Comparison of ENCODE assay signal across 20 cellular contexts in genomic region chr18:78766651-78767533, GRCh38.
"Had no signal": no experiment of that assay in that cellular context is flagged by ENCODE, and none has a peak within 500 bp of the region (broad histone marks: within the 10 kb centered on the region; RNA-seq: fewer than 3 reads in every experiment).

No MANE protein-coding gene starts in this region.

- ATAC-seq: foreskin keratinocyte, left cardiac atrium had no signal

- DNase-seq: erythroblast; foreskin keratinocyte; kidney; left cardiac atrium; left ventricle myocardium inferior; midbrain; ovary; retina; small intestine; stimulated activated CD4-positive, alpha-beta T cell treated with anti-CD3 and anti-CD28 coated beads, Interleukin-12 subunit alpha, Interleukin-12 subunit beta, amount 100 ng/mL, for 4 hours; stimulated activated naive CD4-positive, alpha-beta T cell; stomach; substantia nigra; transverse colon had no signal

- H3K9me3 ChIP-seq: left ventricle myocardium inferior, neutrophil, ovary, prostate gland, thoracic aorta, transverse colon had no signal

- H3K27me3 ChIP-seq: foreskin keratinocyte, ovary, transverse colon had no signal

- FAIRE-seq: kidney, small intestine had no signal

- H3K4me3 ChIP-seq: left ventricle myocardium inferior, ovary, prostate gland, stomach, thoracic aorta, transverse colon had no signal

- H3K4me1 ChIP-seq: foreskin keratinocyte, left ventricle myocardium inferior, prostate gland, transverse colon had no signal

- H3K9me3 Mint-ChIP-seq: central memory CD8-positive, alpha-beta T cell had no signal

- H3K4me3 Mint-ChIP-seq: central memory CD8-positive, alpha-beta T cell; dendritic cell treated with granulocyte-macrophage colony-stimulating factor and Interleukin-4, amounts not matched to agents 40 ng/mL and 50 ng/mL, for 4 days; natural killer cell treated with Interleukin-12 subunit alpha and Interleukin-12 subunit beta and Interleukin-15 and Interleukin-18, amount 100 ng/mL, for 72 hours had no signal

- H3K4me1 Mint-ChIP-seq: central memory CD8-positive, alpha-beta T cell had no signal

- H3K36me3 ChIP-seq: left ventricle myocardium inferior, neutrophil, ovary, prostate gland, stomach, thoracic aorta, transverse colon had no signal

- H3K27ac Mint-ChIP-seq: dendritic cell treated with granulocyte-macrophage colony-stimulating factor and Interleukin-4, amounts not matched to agents 40 ng/mL and 50 ng/mL, for 4 days; natural killer cell treated with Interleukin-12 subunit alpha and Interleukin-12 subunit beta and Interleukin-15 and Interleukin-18, amount 100 ng/mL, for 72 hours had no signal

- H3K27ac ChIP-seq: foreskin keratinocyte, left ventricle myocardium inferior, neutrophil, ovary, prostate gland, stomach, thoracic aorta, transverse colon had no signal

- H3K36me3 Mint-ChIP-seq: natural killer cell treated with Interleukin-12 subunit alpha and Interleukin-12 subunit beta and Interleukin-15 and Interleukin-18, amount 100 ng/mL, for 72 hours had no signal
